ENCODE assay signal across 2 cellular contexts in genomic region chr17:74367206-74367605, GRCh38.
TF ChIP-seq lines count a peak whose summit lies in the region.

TSS of gene GPR142 (plus strand) at chr17:74367506. CDS start at chr17:74369541, 2,035 bp downstream.

TF ChIP-seq in HCT116, 20 proteins besides CTCF, POLR2A, EP300 and RAD21:
- no peak for TF ChIP-seq ELF1 (IDR thresholded peaks at IDR 0.05; ENCODE audit: borderline replicate concordance, low read depth)
- no peak for TF ChIP-seq POLR2AphosphoS5 (IDR thresholded peaks at IDR 0.05; ENCODE audit: low read depth, low read length)

TF ChIP-seq in H1, 55 proteins besides CTCF, POLR2A, EP300 and RAD21:
- TF ChIP-seq SIRT6 (IDR thresholded peaks at IDR 0.05; ENCODE audit: low read length), result no peak
- no peak for TF ChIP-seq KDM1A (IDR thresholded peaks at IDR 0.05; ENCODE audit: borderline replicate concordance, low read length)
- no peak for TF ChIP-seq KDM5A (IDR thresholded peaks at IDR 0.05; ENCODE audit: low read length)
- no peak for TF ChIP-seq CHD1 (IDR thresholded peaks at IDR 0.05; ENCODE audit: low read depth, low read length)
- no peak for TF ChIP-seq TAF1 (IDR thresholded peaks at IDR 0.05; ENCODE audit: low read depth, low read length)
- TF ChIP-seq FOSL1 (IDR thresholded peaks at IDR 0.05; ENCODE audit: insufficient read depth, low read depth, low read length), result no peak
- TF ChIP-seq TBP (IDR thresholded peaks at IDR 0.05; ENCODE audit: low read depth, low read length), result no peak
- TF ChIP-seq BRCA1 (IDR thresholded peaks at IDR 0.05; ENCODE audit: low read depth, low read length), result no peak
- no peak for TF ChIP-seq TCF12 (IDR thresholded peaks at IDR 0.05; ENCODE audit: low read depth, low read length)
- TF ChIP-seq EGR1 (IDR thresholded peaks at IDR 0.05; ENCODE audit: borderline replicate concordance, low read depth, low read length), result no peak
- TF ChIP-seq SP4 (IDR thresholded peaks at IDR 0.05; ENCODE audit: low read length), result no peak
- no peak for TF ChIP-seq ATF3 (IDR thresholded peaks at IDR 0.05; ENCODE audit: insufficient read depth, low read depth, low read length)
- no peak for TF ChIP-seq POU5F1 (IDR thresholded peaks at IDR 0.05; ENCODE audit: low read depth, low read length)
- no peak for TF ChIP-seq PHF8 (conservative IDR thresholded peaks at IDR 0.05; ENCODE audit: low read depth, low read length)
- no peak for TF ChIP-seq NRF1 (IDR thresholded peaks at IDR 0.05; ENCODE audit: low read depth, low read length)
- no peak for TF ChIP-seq CBX5 (IDR thresholded peaks at IDR 0.05; ENCODE audit: low read depth, low read length)
- TF ChIP-seq CBX8 (IDR thresholded peaks at IDR 0.05; ENCODE audit: borderline replicate concordance, low read depth, low read length), result no peak
